ENCODE assay signal across 9 cellular contexts in genomic region chr16:69166221-69166833, GRCh38. TPM values are rescaled to one million over a fixed set of nuclear protein-coding genes. Genes with fewer than 3 reads are reported as not detected.
DNase-seq lines count a peak whose midpoint lies in the region; ATAC-seq and TF ChIP-seq lines count a peak whose summit lies in the region.
"Had no signal": no experiment of that assay in that cellular context is flagged by ENCODE, and none has a peak within 500 bp of the region (broad histone marks: within the 10 kb centered on the region; RNA-seq: fewer than 3 reads in every experiment).

No MANE protein-coding gene starts in this region.

- peaks cover 3 to 52% (median 7%) of the 10 kb centered on the region in 3 experiments for H3K36me3 ChIP-seq in naive thymus-derived CD4-positive, alpha-beta T cell (ENCODE audit: control insufficient read depth in 2 of 3, insufficient read depth in 3 of 3, low read length in 3 of 3)
- H3K36me3 ChIP-seq in testis (ENCODE audit: low read depth, missing control alignments): no peaks in the 10 kb centered on the region
- H3K36me3 ChIP-seq in Peyer's patch: peaks cover 0 to 52% (median 0%) of the 10 kb centered on the region in 3 donors

- intact Hi-C loops in naive thymus-derived CD4-positive, alpha-beta T cell (cut with micrococcal nuclease): loop anchor here (1.0 to 5.0 kb wide), 3 partner anchors 20 to 121 kb away; no protein-coding TSS in a partner anchor
- intact Hi-C loops in testis (cut with DNase I; ENCODE audit: low total_unique reads): no loop called here

- H3K27me3 ChIP-seq in naive thymus-derived CD4-positive, alpha-beta T cell (ENCODE audit: control insufficient read depth in 2 of 2, insufficient read depth in 2 of 2, low read length in 2 of 2): no peaks in the 10 kb centered on the region
- H3K27me3 ChIP-seq in testis (no peaks in the 10 kb centered on the region), Peyer's patch (no peaks in the 10 kb centered on the region)

- TF ChIP-seq POLR2A in testis (IDR thresholded peaks at IDR 0.05) (no peak), Peyer's patch (IDR thresholded peaks at IDR 0.05) (no peak)

- H3K27ac Mint-ChIP-seq in naive thymus-derived CD4-positive, alpha-beta T cell: peak overlapping the region in 8 of 9 donors; percentile 19 to 87 (median 54)

- no peak overlapping the region for H3K4me3 ChIP-seq in naive thymus-derived CD4-positive, alpha-beta T cell (ENCODE audit: low read length)
- H3K4me3 ChIP-seq in testis: no peak overlapping the region
- no peak overlapping the region for H3K4me3 ChIP-seq in Peyer's patch

- peak overlapping the region; percentile 11 for H3K27ac ChIP-seq in naive thymus-derived CD4-positive, alpha-beta T cell (ENCODE audit: low read depth, low read length)
- H3K27ac ChIP-seq in testis: no peak overlapping the region
- no peak overlapping the region for H3K27ac ChIP-seq in substantia nigra (ENCODE audit: low read depth, low read length, poor library complexity, severe bottlenecking)
- H3K27ac ChIP-seq in Peyer's patch: no peak overlapping the region

- TF ChIP-seq CTCF in testis (IDR thresholded peaks at IDR 0.05) (no peak), Peyer's patch (IDR thresholded peaks at IDR 0.05) (no peak)

- no peaks in the 10 kb centered on the region for H3K27me3 Mint-ChIP-seq in naive thymus-derived CD4-positive, alpha-beta T cell

- H3K36me3 Mint-ChIP-seq in naive thymus-derived CD4-positive, alpha-beta T cell: peaks cover 0 to 35% (median 23%) of the 10 kb centered on the region in 5 donors

- WGBS in testis, 2 donors: 61 to 62% methylated on average over 8 of the region's 8 CpGs

- no peaks in the 10 kb centered on the region for H3K9me3 Mint-ChIP-seq in naive thymus-derived CD4-positive, alpha-beta T cell

- CTCF ChIA-PET in naive thymus-derived CD4-positive, alpha-beta T cell (lab: Charles Lee): interaction anchor here (0.6 to 1.2 kb wide), 2 partner anchors 22 to 120 kb away, joined by 3 read pairs; no protein-coding TSS in a partner anchor

- H3K4me1 Mint-ChIP-seq in naive thymus-derived CD4-positive, alpha-beta T cell: peaks cover 15 to 31% (median 22%) of the 10 kb centered on the region in 7 donors

- peak overlapping the region in 8 of 10 donors; percentile 1 to 63 (median 20) for H3K4me3 Mint-ChIP-seq in naive thymus-derived CD4-positive, alpha-beta T cell

- H3K9me3 ChIP-seq in naive thymus-derived CD4-positive, alpha-beta T cell (ENCODE audit: control insufficient read depth in 2 of 3, low read length in 3 of 3): no peaks in the 10 kb centered on the region
- H3K9me3 ChIP-seq in testis (no peaks in the 10 kb centered on the region), Peyer's patch (no peaks in the 10 kb centered on the region)

- peak; percentile 72 for ATAC-seq in naive thymus-derived CD4-positive, alpha-beta T cell
- ATAC-seq in HG03045 (IDR thresholded peaks at IDR 0.05; ENCODE audit: unreplicated experiment): no peak

- DNase-seq in NCI-H2227 (lab: John Stamatoyannopoulos, UW; ENCODE audit: unreplicated experiment) (peak; percentile 26), NCI-H2227 treated with DMSO at 0.1 percent for 48 hours (lab: John Stamatoyannopoulos, UW) (no peak), testis (peak; percentile 28), substantia nigra (lab: John Stamatoyannopoulos, UW) (no peak), Peyer's patch (no peak)
- peak; percentile 83 for DNase-seq in activated naive CD4-positive, alpha-beta T cell treated with Interleukin-2 at 50 U/mL for 16 hours
- peak in 7 of 9 donors; percentile 5 to 77 (median 25) for DNase-seq in naive thymus-derived CD4-positive, alpha-beta T cell
- DNase-seq: NCI-H82 had no signal

- H3K4me1 ChIP-seq in naive thymus-derived CD4-positive, alpha-beta T cell (ENCODE audit: control insufficient read depth in 2 of 2, insufficient read depth in 2 of 2, low read length in 2 of 2): peaks cover 8 to 14% of the 10 kb centered on the region in 2 donors
- H3K4me1 ChIP-seq in testis (peaks cover 12% of the 10 kb centered on the region), Peyer's patch (peaks cover 0 to 7% (median 0%) of the 10 kb centered on the region in 4 donors)

- POLR2A ChIA-PET in naive thymus-derived CD4-positive, alpha-beta T cell (lab: Charles Lee): interaction anchor here (0.7 to 1.6 kb wide), 3 partner anchors 15 to 22 kb away, joined by 3 read pairs; partner anchors contain the start of gene SNTB2

RNA-seq across cellular contexts. Expression of gene SNTB2, which starts 20.6 kb away (rescaled TPM):
- 10 to 100 TPM in 4 of 5 experiments, 1 to 10 TPM in 1; 9.7 to 16.4 (median 12.1) TPM for total RNA-seq in naive thymus-derived CD4-positive, alpha-beta T cell
- polyA plus RNA-seq in naive thymus-derived CD4-positive, alpha-beta T cell: 1 to 10 TPM; 3.0 to 6.2 TPM
- total RNA-seq in testis (10 to 100 TPM; 35.1 to 39.3 TPM), Peyer's patch (100 to 1,000 TPM in 1 of 4 donors, 10 to 100 TPM in 3; 14.5 to 140 (median 28.7) TPM)
- polyA plus RNA-seq in testis (ENCODE audit: insufficient read depth, low read depth, low replicate concordance): 29.2 TPM

RNA-seq across cellular contexts. Expression of gene UTP4, which starts 33.9 kb away (rescaled TPM):
- 10 to 100 TPM; 31.9 to 56.5 (median 35.1) TPM for total RNA-seq in naive thymus-derived CD4-positive, alpha-beta T cell
- polyA plus RNA-seq in naive thymus-derived CD4-positive, alpha-beta T cell: 10 to 100 TPM; 61.1 to 82.0 TPM
- 10 to 100 TPM; 72.8 to 78.3 TPM for total RNA-seq in testis
- 80.5 TPM for polyA plus RNA-seq in testis (ENCODE audit: insufficient read depth, low read depth, low replicate concordance)
- 10 to 100 TPM in 3 of 4 donors, 1 to 10 TPM in 1; 8.9 to 19.4 (median 13.1) TPM for total RNA-seq in Peyer's patch

RNA-seq across cellular contexts. Expression of gene CHTF8, which starts 33.9 kb away (rescaled TPM):
- 100 to 1,000 TPM in 3 of 5 experiments, 10 to 100 TPM in 2; 53.3 to 142 (median 133) TPM for total RNA-seq in naive thymus-derived CD4-positive, alpha-beta T cell
- 100 to 1,000 TPM; 178 to 210 TPM for polyA plus RNA-seq in naive thymus-derived CD4-positive, alpha-beta T cell
- total RNA-seq in testis: 100 to 1,000 TPM; 131 to 147 TPM
- polyA plus RNA-seq in testis (ENCODE audit: insufficient read depth, low read depth, low replicate concordance): 122 TPM
- total RNA-seq in Peyer's patch: 10 to 100 TPM; 53.9 to 68.7 (median 60.2) TPM

Comparison
In these comparisons a context has a peak if more than half of its experiments do, and no peak if none do; other contexts are left out.
1. DNase-seq: peak in NCI-H2227 (single experiment), activated naive CD4-positive, alpha-beta T cell treated with Interleukin-2 at 50 U/mL for 16 hours (single experiment), naive thymus-derived CD4-positive, alpha-beta T cell (7 of 9) and testis (single experiment); none in NCI-H2227 treated with DMSO at 0.1 percent for 48 hours (single experiment), substantia nigra (0 of 49) and Peyer's patch (0 of 3).